8 cellular contexts compared by ENCODE assay signal in genomic region chr3:192850501-192850981, GRCh38.
A peak's percentile ranks its signal among the peaks of the same experiment; 100 is the strongest.
DNase-seq lines count a peak whose midpoint lies in the region; ATAC-seq and TF ChIP-seq lines count a peak whose summit lies in the region.

No MANE protein-coding gene starts in this region.

- POLR2A ChIA-PET in HEK293T (lab: Yijun Ruan, JAX), result no interaction called here

- H3K36me3 ChIP-seq in left lung (no peaks in the 10 kb centered on the region), sigmoid colon (no peaks in the 10 kb centered on the region)

- peak; percentile 74 for DNase-seq in stimulated activated naive CD4-positive, alpha-beta T cell treated with Interleukin-2 at 50 U/mL for 16 hours (lab: John Stamatoyannopoulos, UW)
- DNase-seq in stimulated activated naive CD4-positive, alpha-beta T cell (lab: John Stamatoyannopoulos, UW), result no peak
- DNase-seq in activated CD4-positive, alpha-beta T cell treated with anti-CD3 and anti-CD28 coated beads, Interleukin-2, amount 50 U/mL, for 4 hours, result peak; percentile 27 to 45
- DNase-seq in left lung (no peak), sigmoid colon (no peak), HEK293T (ENCODE audit: extremely low spot score) (no peak), NCI-H526 (lab: John Stamatoyannopoulos, UW) (no peak)

- intact Hi-C loops in left lung (cut with DNase I), result no loop called here
- intact Hi-C loops in sigmoid colon (cut with DNase I), result no loop called here

- CTCF ChIA-PET in HEK293T (lab: Yijun Ruan, JAX), result no interaction called here

- H3K27me3 ChIP-seq in left lung (no peaks in the 10 kb centered on the region), sigmoid colon (no peaks in the 10 kb centered on the region)

- whole genome bisulfite sequencing in sigmoid colon, 2 donors, result 14 to 63% methylated on average over 11 of the region's 11 CpGs

- H3K27ac ChIP-seq in left lung (no peak overlapping the region), sigmoid colon (no peak overlapping the region)

- ATAC-seq in HG03439 (IDR thresholded peaks at IDR 0.05; ENCODE audit: unreplicated experiment) (peak; percentile 81), left lung (peak; percentile 28)

- H3K4me1 ChIP-seq in left lung, result peaks cover 0 to 8% of the 10 kb centered on the region in 2 donors
- peaks cover 0 to 34% (median 29%) of the 10 kb centered on the region in 4 donors for H3K4me1 ChIP-seq in sigmoid colon

- TF ChIP-seq CTCF in left lung (IDR thresholded peaks at IDR 0.05), result no peak
- no peak for TF ChIP-seq CTCF in sigmoid colon (IDR thresholded peaks at IDR 0.05)

- no peak for TF ChIP-seq EP300 in sigmoid colon (IDR thresholded peaks at IDR 0.05)

- H3K4me3 ChIP-seq in left lung, result no peak overlapping the region
- no peak overlapping the region for H3K4me3 ChIP-seq in sigmoid colon

- TF ChIP-seq POLR2A in sigmoid colon (IDR thresholded peaks at IDR 0.05), result no peak

- H3K9me3 ChIP-seq in left lung (no peaks in the 10 kb centered on the region), sigmoid colon (no peaks in the 10 kb centered on the region)

TF ChIP-seq in HEK293T, 16 proteins besides CTCF, POLR2A, EP300 and RAD21:
- TF ChIP-seq HDGF (IDR thresholded peaks at IDR 0.05; ENCODE audit: borderline replicate concordance), result no peak
- no peak for TF ChIP-seq SP1 (IDR thresholded peaks at IDR 0.05)
- no peak for TF ChIP-seq CTBP1 (IDR thresholded peaks at IDR 0.05; ENCODE audit: borderline replicate concordance)
- TF ChIP-seq FOXM1 (IDR thresholded peaks at IDR 0.05; ENCODE audit: borderline replicate concordance), result no peak
- TF ChIP-seq L3MBTL2 (conservative IDR thresholded peaks at IDR 0.05), result no peak
- TF ChIP-seq ZNF384 (IDR thresholded peaks at IDR 0.05), result no peak
- no peak for TF ChIP-seq TARDBP (IDR thresholded peaks at IDR 0.05)

Comparison
In these comparisons a context has a peak if more than half of its experiments do, and no peak if none do; other contexts are left out.
1. DNase-seq: peak in stimulated activated naive CD4-positive, alpha-beta T cell treated with Interleukin-2 at 50 U/mL for 16 hours (single experiment) and activated CD4-positive, alpha-beta T cell treated with anti-CD3 and anti-CD28 coated beads, Interleukin-2, amount 50 U/mL, for 4 hours (2 of 2); none in stimulated activated naive CD4-positive, alpha-beta T cell (0 of 6), left lung (0 of 2), sigmoid colon (single experiment), HEK293T (single experiment) and NCI-H526 (0 of 2).